Comparison of ENCODE assay signal across 20 cellular contexts in genomic region chr4:128281354-128281753, GRCh38. TPM values are rescaled to one million over a fixed set of nuclear protein-coding genes. Genes with fewer than 3 reads are reported as not detected.
DNase-seq lines count a peak whose midpoint lies in the region; ATAC-seq and TF ChIP-seq lines count a peak whose summit lies in the region.
"Had no signal": no experiment of that assay in that cellular context is flagged by ENCODE, and none has a peak within 500 bp of the region (broad histone marks: within the 10 kb centered on the region; RNA-seq: fewer than 3 reads in every experiment).

No MANE protein-coding gene starts in this region.

- H3K9me2 ChIP-seq in GM23338 (ENCODE audit: insufficient read depth), result no peaks in the 10 kb centered on the region

- H3K79me2 ChIP-seq in osteoblast (ENCODE audit: insufficient read depth, low read length) (peaks cover 100% of the 10 kb centered on the region), GM23338 (replicated peaks; ENCODE audit: insufficient read depth) (peaks cover 100% of the 10 kb centered on the region)

- DNase-seq in activated naive CD8-positive, alpha-beta T cell treated with anti-CD3 and anti-CD28 coated beads for 36 hours, result no peak
- no peak for DNase-seq in central memory CD8-positive, alpha-beta T cell (ENCODE audit: low spot score in 2 of 2)
- DNase-seq in osteoblast (ENCODE audit: insufficient read length, low spot score, missing footprints) (no peak), GM23338 (ENCODE audit: low spot score) (no peak), A172 (ENCODE audit: low spot score) (no peak)
- no peak for DNase-seq in T-helper 2 cell treated with Interferon-gamma antibody and Interleukin-4, amounts not matched to agents 5 μg/mL and 100 μg/mL, for 36 hours (ENCODE audit: low spot score)
- DNase-seq: Calu3, DMS79 treated with DMSO at 0.1 percent for 48 hours, H7, HFFc6, KG1, MM.1S, NCI-H2029, NCI-H510A, NCI-H69, OCI-M1, Peyer's patch, SHP77 treated with DMSO at 0.1 percent for 48 hours had no signal

- H3K36me3 ChIP-seq in osteoblast (ENCODE audit: insufficient read depth, low read length) (peaks cover 15% of the 10 kb centered on the region), GM23338 (ENCODE audit: insufficient read depth) (no peaks in the 10 kb centered on the region)
- H3K36me3 ChIP-seq: Peyer's patch had no signal

- H3K27me3 Mint-ChIP-seq in activated naive CD8-positive, alpha-beta T cell, result no peaks in the 10 kb centered on the region
- no peaks in the 10 kb centered on the region for H3K27me3 Mint-ChIP-seq in activated naive CD8-positive, alpha-beta T cell treated with anti-CD3 and anti-CD28 coated beads for 36 hours
- H3K27me3 Mint-ChIP-seq in central memory CD8-positive, alpha-beta T cell, result no peaks in the 10 kb centered on the region
- no peaks in the 10 kb centered on the region for H3K27me3 Mint-ChIP-seq in T-helper 2 cell treated with Interferon-gamma antibody and Interleukin-4, amounts not matched to agents 5 μg/mL and 100 μg/mL, for 36 hours (ENCODE audit: low read depth)
- no peaks in the 10 kb centered on the region for H3K27me3 Mint-ChIP-seq in GM23338 (ENCODE audit: insufficient read depth, low read depth, poor library complexity)

- no peaks in the 10 kb centered on the region for H3K27me3 ChIP-seq in osteoblast (ENCODE audit: insufficient read depth, low read length)
- no peaks in the 10 kb centered on the region for H3K27me3 ChIP-seq in GM23338 (ENCODE audit: insufficient read depth)
- H3K27me3 ChIP-seq: Peyer's patch had no signal

- no peak for ATAC-seq in central memory CD8-positive, alpha-beta T cell (replicated peaks; ENCODE audit: extremely low read depth, poor library complexity, severe bottlenecking)
- no peak for ATAC-seq in GM23338

- H3K27ac ChIP-seq in osteoblast (ENCODE audit: low read depth, low read length) (no peak overlapping the region), GM23338 (ENCODE audit: low read depth) (no peak overlapping the region)
- H3K27ac ChIP-seq: 22Rv1, Peyer's patch had no signal

- H3K4me1 Mint-ChIP-seq in activated naive CD8-positive, alpha-beta T cell (ENCODE audit: low read depth), result peaks cover 54% of the 10 kb centered on the region
- H3K4me1 Mint-ChIP-seq in activated naive CD8-positive, alpha-beta T cell treated with anti-CD3 and anti-CD28 coated beads for 36 hours, result peaks cover 39% of the 10 kb centered on the region
- peaks cover 40% of the 10 kb centered on the region for H3K4me1 Mint-ChIP-seq in central memory CD8-positive, alpha-beta T cell
- H3K4me1 Mint-ChIP-seq in T-helper 2 cell treated with Interferon-gamma antibody and Interleukin-4, amounts not matched to agents 5 μg/mL and 100 μg/mL, for 36 hours (ENCODE audit: low read depth), result peaks cover 37% of the 10 kb centered on the region
- peaks cover 40% of the 10 kb centered on the region; the same call in 2 of the 3 replicates for H3K4me1 Mint-ChIP-seq in GM23338

- TF ChIP-seq CTCF in osteoblast (IDR thresholded peaks at IDR 0.05; ENCODE audit: extremely low read depth, low read depth, low read length) (no peak), GM23338 (conservative IDR thresholded peaks at IDR 0.05; ENCODE audit: low read depth in 2 of 2) (no peak)

- H3K27ac Mint-ChIP-seq in activated naive CD8-positive, alpha-beta T cell, result peak overlapping the region; percentile 58
- H3K27ac Mint-ChIP-seq in activated naive CD8-positive, alpha-beta T cell treated with anti-CD3 and anti-CD28 coated beads for 36 hours, result no peak overlapping the region
- H3K27ac Mint-ChIP-seq in central memory CD8-positive, alpha-beta T cell (ENCODE audit: low read depth), result peak overlapping the region; percentile 9
- no peak overlapping the region for H3K27ac Mint-ChIP-seq in T-helper 2 cell treated with Interferon-gamma antibody and Interleukin-4, amounts not matched to agents 5 μg/mL and 100 μg/mL, for 36 hours
- no peak overlapping the region for H3K27ac Mint-ChIP-seq in GM23338
- H3K27ac Mint-ChIP-seq: HFFc6 had no signal

- H3K4me2 ChIP-seq in osteoblast (ENCODE audit: insufficient read depth, low read length) (peak overlapping the region; percentile 31), GM23338 (no peak overlapping the region)

- H3K9me3 ChIP-seq in osteoblast (ENCODE audit: low read depth, low read length), result no peaks in the 10 kb centered on the region
- H3K9me3 ChIP-seq: Peyer's patch had no signal

- H2AFZ ChIP-seq in osteoblast (ENCODE audit: low read length) (no peak overlapping the region), GM23338 (no peak overlapping the region)

- H3K4me1 ChIP-seq in osteoblast (ENCODE audit: insufficient read depth, low read length) (peaks cover 5% of the 10 kb centered on the region), GM23338 (ENCODE audit: insufficient read depth) (peaks cover 8% of the 10 kb centered on the region)

- H3K36me3 Mint-ChIP-seq in activated naive CD8-positive, alpha-beta T cell, result peaks cover 5% of the 10 kb centered on the region
- peaks cover 47% of the 10 kb centered on the region for H3K36me3 Mint-ChIP-seq in activated naive CD8-positive, alpha-beta T cell treated with anti-CD3 and anti-CD28 coated beads for 36 hours
- H3K36me3 Mint-ChIP-seq in central memory CD8-positive, alpha-beta T cell (ENCODE audit: insufficient read depth), result peaks cover 8% of the 10 kb centered on the region
- H3K36me3 Mint-ChIP-seq in T-helper 2 cell treated with Interferon-gamma antibody and Interleukin-4, amounts not matched to agents 5 μg/mL and 100 μg/mL, for 36 hours (ENCODE audit: low read depth), result peaks cover 32% of the 10 kb centered on the region
- H3K36me3 Mint-ChIP-seq in GM23338 (ENCODE audit: low read depth), result peaks cover 23% of the 10 kb centered on the region; the same call in 2 of the 3 replicates

- H4K20me1 ChIP-seq in osteoblast (ENCODE audit: insufficient read depth, low read length) (peaks cover 17% of the 10 kb centered on the region), GM23338 (replicated peaks; ENCODE audit: insufficient read depth) (peaks cover 21% of the 10 kb centered on the region; the same call in 1 of the 2 replicates)

- H3K9me3 Mint-ChIP-seq in activated naive CD8-positive, alpha-beta T cell (ENCODE audit: low read depth), result no peaks in the 10 kb centered on the region
- no peaks in the 10 kb centered on the region for H3K9me3 Mint-ChIP-seq in activated naive CD8-positive, alpha-beta T cell treated with anti-CD3 and anti-CD28 coated beads for 36 hours
- H3K9me3 Mint-ChIP-seq in central memory CD8-positive, alpha-beta T cell, result no peaks in the 10 kb centered on the region
- H3K9me3 Mint-ChIP-seq in T-helper 2 cell treated with Interferon-gamma antibody and Interleukin-4, amounts not matched to agents 5 μg/mL and 100 μg/mL, for 36 hours, result no peaks in the 10 kb centered on the region
- H3K9me3 Mint-ChIP-seq in GM23338, result no peaks in the 10 kb centered on the region
- H3K9me3 Mint-ChIP-seq: HFFc6 had no signal

- no peaks in the 10 kb centered on the region for H3F3A ChIP-seq in GM23338 (replicated peaks; ENCODE audit: low read depth)

- H3K4me3 ChIP-seq in osteoblast (ENCODE audit: insufficient read depth, low read length), result no peak overlapping the region
- no peak overlapping the region for H3K4me3 ChIP-seq in GM23338
- H3K4me3 ChIP-seq: Peyer's patch had no signal

- H3K4me3 Mint-ChIP-seq in activated naive CD8-positive, alpha-beta T cell, result peak overlapping the region; percentile 5
- H3K4me3 Mint-ChIP-seq in activated naive CD8-positive, alpha-beta T cell treated with anti-CD3 and anti-CD28 coated beads for 36 hours, result no peak overlapping the region
- no peak overlapping the region for H3K4me3 Mint-ChIP-seq in central memory CD8-positive, alpha-beta T cell
- no peak overlapping the region for H3K4me3 Mint-ChIP-seq in T-helper 2 cell treated with Interferon-gamma antibody and Interleukin-4, amounts not matched to agents 5 μg/mL and 100 μg/mL, for 36 hours
- no peak overlapping the region for H3K4me3 Mint-ChIP-seq in GM23338
- H3K4me3 Mint-ChIP-seq: HFFc6 had no signal

TF ChIP-seq in GM23338, 12 proteins besides CTCF, POLR2A, EP300 and RAD21 (continues in another document):
- TF ChIP-seq STAT1 (IDR thresholded peaks at IDR 0.05; ENCODE audit: unreplicated experiment) (no peak), POLR2AphosphoS5 (IDR thresholded peaks at IDR 0.05; ENCODE audit: low read depth) (no peak), EZH2phosphoT487 (IDR thresholded peaks at IDR 0.05; ENCODE audit: unreplicated experiment) (no peak), NANOG (IDR thresholded peaks at IDR 0.05; ENCODE audit: borderline replicate concordance) (no peak), ZNF331 (CRISPR knock-in tag; IDR thresholded peaks at IDR 0.05; ENCODE audit: low read depth) (no peak), EZH2 (IDR thresholded peaks at IDR 0.05; ENCODE audit: low read depth, unreplicated experiment) (no peak), ZNF114 (CRISPR knock-in tag; IDR thresholded peaks at IDR 0.05) (no peak), REST (IDR thresholded peaks at IDR 0.05; ENCODE audit: unreplicated experiment) (no peak), JUNB (IDR thresholded peaks at IDR 0.05; ENCODE audit: unreplicated experiment) (no peak)

RNA-seq across cellular contexts. Expression of gene PGRMC2, which starts 6.3 kb away (rescaled TPM):
- total RNA-seq in activated naive CD8-positive, alpha-beta T cell treated with anti-CD3 and anti-CD28 coated beads for 36 hours, result 10 to 100 TPM; 43.8 to 47.0 TPM
- total RNA-seq in osteoblast, result 38.4 and 39.2 TPM in 2 replicates
- total RNA-seq in GM23338 (2014; rRNA removed; shearing (Covaris generic)), result 61.9 and 74.5 TPM in 2 replicates
- polyA plus RNA-seq in GM23338 (2016; fragmentation: Nextera tagmentation; extraction: Ambion mirVana), result 33.7 and 40.2 TPM in 2 replicates
- total RNA-seq in A172 (2014; rRNA removed; shearing (Covaris generic)), result 35.6 and 44.0 TPM in 2 replicates

Comparison
In these comparisons a context has a peak if more than half of its experiments do, and no peak if none do; other contexts are left out.
1. H3K27ac Mint-ChIP-seq: peak in activated naive CD8-positive, alpha-beta T cell (single experiment) and central memory CD8-positive, alpha-beta T cell (single experiment); none in activated naive CD8-positive, alpha-beta T cell treated with anti-CD3 and anti-CD28 coated beads for 36 hours (single experiment), T-helper 2 cell treated with Interferon-gamma antibody and Interleukin-4, amounts not matched to agents 5 μg/mL and 100 μg/mL, for 36 hours (single experiment) and GM23338 (single experiment).